In the genomic region with DNA sequence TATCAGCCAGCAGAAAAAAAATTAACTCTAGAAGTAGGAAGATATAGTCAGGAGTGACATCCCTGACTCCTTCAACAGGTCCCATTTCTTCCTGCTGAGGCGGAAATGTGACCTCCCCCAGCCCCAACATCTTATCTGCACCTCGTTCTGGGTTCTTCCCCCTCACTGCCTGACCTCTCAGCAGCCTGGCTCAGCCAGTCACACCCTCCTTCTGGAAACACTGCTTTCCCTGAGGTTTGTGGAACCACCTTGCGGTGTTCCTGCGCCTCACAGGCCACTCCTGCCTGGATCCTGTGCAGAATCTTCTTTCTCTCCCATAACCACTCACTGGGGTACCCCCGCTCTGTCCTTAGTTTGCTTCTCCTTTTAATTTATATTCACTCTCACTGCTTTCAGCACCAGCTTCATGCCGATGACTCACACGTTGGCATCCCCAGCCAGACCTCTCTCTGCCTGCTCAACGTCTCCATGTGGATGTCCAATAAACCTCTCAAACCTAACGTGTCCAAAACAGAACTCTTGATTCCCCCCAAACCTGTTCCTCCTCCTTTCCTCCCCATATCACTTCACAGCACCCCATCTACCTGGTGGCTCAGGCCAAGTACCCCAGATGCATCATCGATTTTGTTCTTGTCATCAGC, we compare ENCODE assay signal across 16 cellular contexts.
DNase-seq lines count a peak whose midpoint lies in the region; ATAC-seq and TF ChIP-seq lines count a peak whose summit lies in the region.
"Had no signal": no experiment of that assay in that cellular context is flagged by ENCODE, and none has a peak within 500 bp of the region (broad histone marks: within the 10 kb centered on the region; RNA-seq: fewer than 3 reads in every experiment).

No MANE protein-coding gene starts in this region.

- no peak for DNase-seq in heart right ventricle
- DNase-seq in Right ventricle myocardium inferior (ENCODE audit: missing footprints) = no peak
- peak in 4 of 7 donors; percentile 4 to 28 (median 22) for DNase-seq in adrenal gland
- peak; percentile 74 for DNase-seq in islet precursor cell
- peak; percentile 76 to 85 for DNase-seq in aorta
- DNase-seq in NCI-H2196 (lab: John Stamatoyannopoulos, UW; ENCODE audit: unreplicated experiment) = no peak
- DNase-seq in T-helper 2 cell treated with Interferon-gamma antibody and Interleukin-4, amounts not matched to agents 5 μg/mL and 100 μg/mL, for 36 hours (ENCODE audit: low spot score) = no peak
- DNase-seq: activated CD4-positive, alpha-beta memory T cell treated with anti-CD3 and anti-CD28 coated beads for 36 hours; activated effector memory CD4-positive, alpha-beta T cell treated with Interleukin-2 at 50 U/mL for 16 hours; hippocampal formation; NCI-H1417; NCI-H446 treated with DMSO at 0.1 percent for 48 hours had no signal

- ATAC-seq in heart right ventricle (peak in 7 of 8 donors; percentile 38 to 85 (median 77)), Right ventricle myocardium inferior (no peak), aorta (ENCODE audit: low FRiP score) (peak; percentile 70), GM21737 (IDR thresholded peaks at IDR 0.05; ENCODE audit: unreplicated experiment) (no peak)
- ATAC-seq: natural killer cell treated with Interleukin-12 subunit alpha and Interleukin-12 subunit beta and Interleukin-15 and Interleukin-18, amount 100 ng/mL, for 72 hours; Panc1 had no signal

- no peaks in the 10 kb centered on the region for H3K36me3 ChIP-seq in heart right ventricle
- no peaks in the 10 kb centered on the region for H3K36me3 ChIP-seq in adrenal gland (replicated peaks in 1 of 2)
- no peaks in the 10 kb centered on the region for H3K36me3 ChIP-seq in aorta (ENCODE audit: control insufficient read depth in 1 of 2, insufficient read depth in 2 of 2, low read length in 1 of 2)

- H3K4me3 ChIP-seq in heart right ventricle (no peak overlapping the region), adrenal gland (no peak overlapping the region), aorta (ENCODE audit: low read length in 2 of 2) (no peak overlapping the region)

- H3K4me3 Mint-ChIP-seq in T-helper 2 cell treated with Interferon-gamma antibody and Interleukin-4, amounts not matched to agents 5 μg/mL and 100 μg/mL, for 36 hours = no peak overlapping the region
- H3K4me3 Mint-ChIP-seq: activated CD4-positive, alpha-beta memory T cell treated with anti-CD3 and anti-CD28 coated beads for 36 hours; central memory CD8-positive, alpha-beta T cell; natural killer cell treated with Interleukin-12 subunit alpha and Interleukin-12 subunit beta and Interleukin-15 and Interleukin-18, amount 100 ng/mL, for 72 hours had no signal

- no peak overlapping the region for H3K27ac ChIP-seq in heart right ventricle
- no peak overlapping the region for H3K27ac ChIP-seq in adrenal gland
- H3K27ac ChIP-seq in aorta (ENCODE audit: low read depth in 1 of 2, low read length in 2 of 2) = peak overlapping the region in 1 of 2 donors; percentile 58

- no peaks in the 10 kb centered on the region for H3K9me3 Mint-ChIP-seq in T-helper 2 cell treated with Interferon-gamma antibody and Interleukin-4, amounts not matched to agents 5 μg/mL and 100 μg/mL, for 36 hours
- H3K9me3 Mint-ChIP-seq: activated CD4-positive, alpha-beta memory T cell treated with anti-CD3 and anti-CD28 coated beads for 36 hours; central memory CD8-positive, alpha-beta T cell; natural killer cell treated with Interleukin-12 subunit alpha and Interleukin-12 subunit beta and Interleukin-15 and Interleukin-18, amount 100 ng/mL, for 72 hours had no signal

- peaks cover 4% of the 10 kb centered on the region for H3K27me3 Mint-ChIP-seq in T-helper 2 cell treated with Interferon-gamma antibody and Interleukin-4, amounts not matched to agents 5 μg/mL and 100 μg/mL, for 36 hours (ENCODE audit: low read depth)
- H3K27me3 Mint-ChIP-seq: activated CD4-positive, alpha-beta memory T cell treated with anti-CD3 and anti-CD28 coated beads for 36 hours had no signal

- H3K36me3 Mint-ChIP-seq in T-helper 2 cell treated with Interferon-gamma antibody and Interleukin-4, amounts not matched to agents 5 μg/mL and 100 μg/mL, for 36 hours (ENCODE audit: low read depth) = no peaks in the 10 kb centered on the region
- H3K36me3 Mint-ChIP-seq: activated CD4-positive, alpha-beta memory T cell treated with anti-CD3 and anti-CD28 coated beads for 36 hours; natural killer cell treated with Interleukin-12 subunit alpha and Interleukin-12 subunit beta and Interleukin-15 and Interleukin-18, amount 100 ng/mL, for 72 hours had no signal

- TF ChIP-seq CTCF in heart right ventricle (IDR thresholded peaks at IDR 0.05) (no peak), adrenal gland (IDR thresholded peaks at IDR 0.05) (no peak)

- intact Hi-C loops in heart right ventricle (cut with DNase I) = no loop called here
- intact Hi-C loops in Right ventricle myocardium inferior (cut with DNase I) = no loop called here
- intact Hi-C loops in adrenal gland (cut with DNase I) = no loop called here
- intact Hi-C loops in aorta (cut with DNase I) = loop anchor here (5.0 kb wide), 2 partner anchors 38 to 62 kb away; no protein-coding TSS in a partner anchor

- H3K4me1 ChIP-seq in heart right ventricle = peaks cover 0 to 20% (median 4%) of the 10 kb centered on the region in 9 donors
- no peaks in the 10 kb centered on the region for H3K4me1 ChIP-seq in adrenal gland (replicated peaks in 1 of 2)
- H3K4me1 ChIP-seq in aorta (ENCODE audit: control insufficient read depth in 1 of 2, insufficient read depth in 2 of 2, low read length in 2 of 2) = peaks cover 2 to 13% of the 10 kb centered on the region in 2 donors

- no peak overlapping the region for H3K27ac Mint-ChIP-seq in T-helper 2 cell treated with Interferon-gamma antibody and Interleukin-4, amounts not matched to agents 5 μg/mL and 100 μg/mL, for 36 hours
- H3K27ac Mint-ChIP-seq: activated CD4-positive, alpha-beta memory T cell treated with anti-CD3 and anti-CD28 coated beads for 36 hours; natural killer cell treated with Interleukin-12 subunit alpha and Interleukin-12 subunit beta and Interleukin-15 and Interleukin-18, amount 100 ng/mL, for 72 hours had no signal

- no peaks in the 10 kb centered on the region for H3K9me3 ChIP-seq in heart right ventricle
- no peaks in the 10 kb centered on the region for H3K9me3 ChIP-seq in adrenal gland (replicated peaks in 1 of 3)
- no peaks in the 10 kb centered on the region for H3K9me3 ChIP-seq in aorta (ENCODE audit: control insufficient read depth, low read length)

- no peaks in the 10 kb centered on the region for H3K4me1 Mint-ChIP-seq in T-helper 2 cell treated with Interferon-gamma antibody and Interleukin-4, amounts not matched to agents 5 μg/mL and 100 μg/mL, for 36 hours (ENCODE audit: low read depth)
- H3K4me1 Mint-ChIP-seq: central memory CD8-positive, alpha-beta T cell had no signal

- TF ChIP-seq POLR2A in adrenal gland (IDR thresholded peaks at IDR 0.05) = no peak

- no peaks in the 10 kb centered on the region for H3K27me3 ChIP-seq in heart right ventricle
- H3K27me3 ChIP-seq in adrenal gland = no peaks in the 10 kb centered on the region
- no peaks in the 10 kb centered on the region for H3K27me3 ChIP-seq in aorta (ENCODE audit: control insufficient read depth in 1 of 2, insufficient read depth in 2 of 2, low read length in 1 of 2)

- 55 to 60% methylated on average over 10 of the region's 10 CpGs for WGBS in heart right ventricle, 2 donors
- WGBS in adrenal gland, 4 donors = 73 to 81% (median 77%) methylated on average over 10 of the region's 10 CpGs
- 32 to 36% methylated on average over 10 of the region's 10 CpGs for WGBS in aorta, 2 donors

Comparison
In these comparisons a context has a peak if more than half of its experiments do, and no peak if none do; other contexts are left out.
1. ATAC-seq: peak in heart right ventricle (7 of 8) and aorta (single experiment); none in Right ventricle myocardium inferior (single experiment) and GM21737 (single experiment).
2. DNase-seq: peak in adrenal gland (4 of 7), islet precursor cell (single experiment) and aorta (2 of 2); none in heart right ventricle (0 of 2), Right ventricle myocardium inferior (single experiment), NCI-H2196 (single experiment) and T-helper 2 cell treated with Interferon-gamma antibody and Interleukin-4, amounts not matched to agents 5 μg/mL and 100 μg/mL, for 36 hours (single experiment).
3. intact Hi-C loops: an anchor here in aorta (5.0 kb wide); none called in heart right ventricle, Right ventricle myocardium inferior and adrenal gland.